ENCODE assay signal across 27 cellular contexts in genomic region chr2:53750369-53750768, GRCh38. TPM values are rescaled to one million over a fixed set of nuclear protein-coding genes. Genes with fewer than 3 reads are reported as not detected.
DNase-seq lines count a peak whose midpoint lies in the region; ATAC-seq lines count a peak whose summit lies in the region.
"Had no signal": no experiment of that assay in that cellular context is flagged by ENCODE, and none has a peak within 500 bp of the region (broad histone marks: within the 10 kb centered on the region; RNA-seq: fewer than 3 reads in every experiment).

No MANE protein-coding gene starts in this region.

- H3K27me3 Mint-ChIP-seq in activated T-helper 2 cell treated with anti-CD3 and anti-CD28 coated beads, Interferon-gamma antibody, Interleukin-2, Interleukin-4, amounts not matched to agents 10 μg/mL and 5 μg/mL and 100 μg/mL, durations not matched to agents 14 hours and 24 hours and 36 hours (ENCODE audit: low read depth): no peaks in the 10 kb centered on the region
- H3K27me3 Mint-ChIP-seq: activated CD4-positive, alpha-beta memory T cell treated with anti-CD3 and anti-CD28 coated beads for 36 hours; central memory CD8-positive, alpha-beta T cell; natural killer cell treated with Interleukin-12 subunit alpha and Interleukin-12 subunit beta and Interleukin-15 and Interleukin-18, amount 100 ng/mL, for 72 hours had no signal

- peaks cover 38% of the 10 kb centered on the region for H3K36me3 Mint-ChIP-seq in activated T-helper 2 cell treated with anti-CD3 and anti-CD28 coated beads, Interferon-gamma antibody, Interleukin-2, Interleukin-4, amounts not matched to agents 10 μg/mL and 5 μg/mL and 100 μg/mL, durations not matched to agents 14 hours and 24 hours and 36 hours (ENCODE audit: low read depth)

- no peaks in the 10 kb centered on the region for H3K9me3 Mint-ChIP-seq in activated T-helper 2 cell treated with anti-CD3 and anti-CD28 coated beads, Interferon-gamma antibody, Interleukin-2, Interleukin-4, amounts not matched to agents 10 μg/mL and 5 μg/mL and 100 μg/mL, durations not matched to agents 14 hours and 24 hours and 36 hours
- H3K9me3 Mint-ChIP-seq: activated CD4-positive, alpha-beta memory T cell treated with anti-CD3 and anti-CD28 coated beads for 36 hours; central memory CD8-positive, alpha-beta T cell; GM23338; natural killer cell treated with Interleukin-12 subunit alpha and Interleukin-12 subunit beta and Interleukin-15 and Interleukin-18, amount 100 ng/mL, for 72 hours had no signal

- ATAC-seq in GM18858 (IDR thresholded peaks at IDR 0.05; ENCODE audit: unreplicated experiment): peak; percentile 22
- peak; percentile 34 for ATAC-seq in GM21367 (IDR thresholded peaks at IDR 0.05; ENCODE audit: unreplicated experiment)
- ATAC-seq in HG02798 (IDR thresholded peaks at IDR 0.05; ENCODE audit: poor library complexity, unreplicated experiment): peak; percentile 30
- no peak for ATAC-seq in HG02840 (IDR thresholded peaks at IDR 0.05; ENCODE audit: low FRiP score, unreplicated experiment)
- no peak for ATAC-seq in GM21381 (IDR thresholded peaks at IDR 0.05; ENCODE audit: unreplicated experiment)
- ATAC-seq: GM23338; natural killer cell treated with Interleukin-12 subunit alpha and Interleukin-12 subunit beta and Interleukin-15 and Interleukin-18, amount 100 ng/mL, for 72 hours had no signal

- no peak for DNase-seq in activated T-helper 2 cell treated with anti-CD3 and anti-CD28 coated beads, Interferon-gamma antibody, Interleukin-2, Interleukin-4, amounts not matched to agents 10 μg/mL and 5 μg/mL and 100 μg/mL, durations not matched to agents 14 hours and 24 hours and 36 hours (ENCODE audit: low spot score)
- DNase-seq in GM19238 (ENCODE audit: insufficient read length, low spot score) (no peak), NCI-H128 (lab: John Stamatoyannopoulos, UW; ENCODE audit: unreplicated experiment) (no peak)
- DNase-seq: activated CD4-positive, alpha-beta memory T cell treated with anti-CD3 and anti-CD28 coated beads for 36 hours; activated CD4-positive, alpha-beta T cell treated with anti-CD3 and anti-CD28 coated beads for 1 hour; activated effector memory CD4-positive, alpha-beta T cell treated with Interleukin-2 at 50 U/mL for 16 hours; EL; erythroblast; hypothalamus; KG1; NCI-H1417 treated with DMSO at 0.1 percent for 48 hours; NCI-H2029 treated with DMSO at 0.1 percent for 48 hours; NCI-H526; occipital lobe; Peyer's patch; SHP77; sigmoid colon; stimulated activated CD4-positive, alpha-beta T cell treated with anti-CD3 and anti-CD28 coated beads, Interleukin-4, amount 100 ng/mL, for 24 hours; transverse colon had no signal

- H3K27ac Mint-ChIP-seq in activated T-helper 2 cell treated with anti-CD3 and anti-CD28 coated beads, Interferon-gamma antibody, Interleukin-2, Interleukin-4, amounts not matched to agents 10 μg/mL and 5 μg/mL and 100 μg/mL, durations not matched to agents 14 hours and 24 hours and 36 hours: peak overlapping the region; percentile 52
- H3K27ac Mint-ChIP-seq: activated CD4-positive, alpha-beta memory T cell treated with anti-CD3 and anti-CD28 coated beads for 36 hours; GM23338 had no signal

- no peak overlapping the region for H3K4me3 Mint-ChIP-seq in activated T-helper 2 cell treated with anti-CD3 and anti-CD28 coated beads, Interferon-gamma antibody, Interleukin-2, Interleukin-4, amounts not matched to agents 10 μg/mL and 5 μg/mL and 100 μg/mL, durations not matched to agents 14 hours and 24 hours and 36 hours (ENCODE audit: low read depth)
- H3K4me3 Mint-ChIP-seq: activated CD4-positive, alpha-beta memory T cell treated with anti-CD3 and anti-CD28 coated beads for 36 hours; central memory CD8-positive, alpha-beta T cell; GM23338; natural killer cell treated with Interleukin-12 subunit alpha and Interleukin-12 subunit beta and Interleukin-15 and Interleukin-18, amount 100 ng/mL, for 72 hours had no signal

- intact Hi-C loops in activated T-helper 2 cell treated with anti-CD3 and anti-CD28 coated beads, Interferon-gamma antibody, Interleukin-2, Interleukin-4, amounts not matched to agents 10 μg/mL and 5 μg/mL and 100 μg/mL, durations not matched to agents 14 hours and 24 hours and 36 hours (cut with micrococcal nuclease): loop anchor here (2.0 kb wide), 1 partner anchor 26 kb away; no protein-coding TSS in a partner anchor

- peaks cover 36% of the 10 kb centered on the region for H3K4me1 Mint-ChIP-seq in activated T-helper 2 cell treated with anti-CD3 and anti-CD28 coated beads, Interferon-gamma antibody, Interleukin-2, Interleukin-4, amounts not matched to agents 10 μg/mL and 5 μg/mL and 100 μg/mL, durations not matched to agents 14 hours and 24 hours and 36 hours (ENCODE audit: low read depth)

RNA-seq across cellular contexts. Expression of gene CHAC2, which starts 17.2 kb away (rescaled TPM):
- 22.4 and 25.3 TPM in 2 replicates for total RNA-seq in activated T-helper 2 cell treated with anti-CD3 and anti-CD28 coated beads, Interferon-gamma antibody, Interleukin-2, Interleukin-4, amounts not matched to agents 10 μg/mL and 5 μg/mL and 100 μg/mL, durations not matched to agents 14 hours and 24 hours and 36 hours

RNA-seq across cellular contexts. Expression of gene ASB3, which starts 36.4 kb away (rescaled TPM):
- 24.3 and 26.4 TPM in 2 replicates for total RNA-seq in activated T-helper 2 cell treated with anti-CD3 and anti-CD28 coated beads, Interferon-gamma antibody, Interleukin-2, Interleukin-4, amounts not matched to agents 10 μg/mL and 5 μg/mL and 100 μg/mL, durations not matched to agents 14 hours and 24 hours and 36 hours

RNA-seq across cellular contexts. Expression of gene ERLEC1, which starts 36.5 kb away (rescaled TPM):
- total RNA-seq in activated T-helper 2 cell treated with anti-CD3 and anti-CD28 coated beads, Interferon-gamma antibody, Interleukin-2, Interleukin-4, amounts not matched to agents 10 μg/mL and 5 μg/mL and 100 μg/mL, durations not matched to agents 14 hours and 24 hours and 36 hours: 36.0 and 36.2 TPM in 2 replicates

Comparison
In these comparisons a context has a peak if more than half of its experiments do, and no peak if none do; other contexts are left out.
1. ATAC-seq: peak in GM18858 (single experiment), GM21367 (single experiment) and HG02798 (single experiment); none in HG02840 (single experiment) and GM21381 (single experiment).